Comparison of ENCODE assay signal across 10 cellular contexts in the genomic region with DNA sequence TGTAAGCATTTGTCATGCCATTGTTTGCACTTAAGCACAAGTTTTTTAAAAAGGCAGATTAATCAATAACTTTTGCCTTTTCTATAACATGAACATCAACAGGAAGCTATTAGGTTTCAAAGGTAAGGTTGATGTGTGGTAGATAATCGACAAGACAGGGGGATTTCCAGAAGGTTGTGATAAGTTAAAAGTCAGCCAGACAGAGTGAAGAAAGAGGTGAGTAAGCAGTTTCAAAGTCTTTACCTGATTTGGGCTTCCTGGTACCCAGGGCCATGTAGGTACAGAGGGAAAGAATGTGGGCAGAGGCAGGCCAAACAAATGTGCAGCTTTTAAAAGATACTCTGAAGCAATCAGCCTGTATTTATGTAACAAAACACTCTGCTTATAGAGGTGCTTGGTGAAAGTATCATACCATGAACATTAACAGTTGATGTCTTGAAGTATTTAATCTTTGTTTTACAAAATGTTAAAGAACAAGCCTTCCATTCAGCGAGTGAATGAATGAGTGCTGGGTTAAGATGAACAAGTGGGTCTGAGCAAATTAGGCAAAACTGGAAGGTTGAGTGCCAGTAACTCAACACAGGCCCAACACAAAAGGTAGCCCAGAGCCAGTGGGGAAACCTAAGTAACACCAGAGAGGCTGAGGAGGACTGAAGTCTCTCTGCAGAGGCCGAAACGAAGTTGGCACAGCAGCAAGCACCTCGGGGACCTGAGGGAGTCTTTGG.
DNase-seq lines count a peak whose midpoint lies in the region; ATAC-seq lines count a peak whose summit lies in the region.
"Had no signal": no experiment of that assay in that cellular context is flagged by ENCODE, and none has a peak within 500 bp of the region (broad histone marks: within the 10 kb centered on the region; RNA-seq: fewer than 3 reads in every experiment).

No MANE protein-coding gene starts in this region.

- H3K27me3 Mint-ChIP-seq in immature natural killer cell (ENCODE audit: low read depth in 3 of 3) = peaks cover 0 to 1% (median 0%) of the 10 kb centered on the region in 3 donors

- no peaks in the 10 kb centered on the region for H3K9me3 Mint-ChIP-seq in immature natural killer cell

- no peaks in the 10 kb centered on the region for H3K36me3 Mint-ChIP-seq in immature natural killer cell

- ATAC-seq in GM19025 (IDR thresholded peaks at IDR 0.05; ENCODE audit: low read depth, unreplicated experiment) = peak; percentile 98
- peak; percentile 91 for ATAC-seq in HG02588 (IDR thresholded peaks at IDR 0.05; ENCODE audit: unreplicated experiment)
- no peak for ATAC-seq in GM21576 (IDR thresholded peaks at IDR 0.05; ENCODE audit: unreplicated experiment)

- DNase-seq in HK-2 (ENCODE audit: unreplicated experiment) (peak; percentile 21), mucosa of gallbladder (ENCODE audit: low spot score) (peak; percentile 33), immature natural killer cell (no peak), MV-4-11 (lab: John Stamatoyannopoulos, UW) (no peak)
- no peak for DNase-seq in activated naive CD4-positive, alpha-beta T cell (lab: John Stamatoyannopoulos, UW)
- DNase-seq: activated CD8-positive, alpha-beta memory T cell treated with anti-CD3 and anti-CD28 coated beads, Interleukin-2, amount 50 U/mL, for 48 hours; left cardiac atrium had no signal

- no peak overlapping the region for H3K27ac Mint-ChIP-seq in immature natural killer cell

- H3K4me1 Mint-ChIP-seq in immature natural killer cell = no peaks in the 10 kb centered on the region

- H3K4me3 Mint-ChIP-seq in immature natural killer cell = no peak overlapping the region

Comparison
In these comparisons a context has a peak if more than half of its experiments do, and no peak if none do; other contexts are left out.
1. DNase-seq: peak in HK-2 (single experiment) and mucosa of gallbladder (single experiment); none in activated naive CD4-positive, alpha-beta T cell (0 of 4), immature natural killer cell (0 of 3) and MV-4-11 (single experiment).